Comparison of ENCODE assay signal across 16 cellular contexts in genomic region chr10:124592736-124593430, GRCh38.
"Had no signal": no experiment of that assay in that cellular context is flagged by ENCODE, and none has a peak within 500 bp of the region (broad histone marks: within the 10 kb centered on the region; RNA-seq: fewer than 3 reads in every experiment).

No MANE protein-coding gene starts in this region.

- H3K27me3 Mint-ChIP-seq: activated CD4-positive, alpha-beta T cell treated with anti-CD3 and anti-CD28 coated beads, Interleukin-2, amount 10 ng/mL, durations not matched to agents 24 days and 14 days; activated CD8-positive, alpha-beta T cell treated with anti-CD3 and anti-CD28 coated beads for 36 hours; activated T-cell treated with anti-CD3 and anti-CD28 coated beads, Interleukin-2, amount 50 U/mL, for 24 hours; central memory CD8-positive, alpha-beta T cell had no signal

- H3K27ac Mint-ChIP-seq: activated CD4-positive, alpha-beta T cell treated with anti-CD3 and anti-CD28 coated beads, Interleukin-2, amount 10 ng/mL, durations not matched to agents 24 days and 14 days; activated CD8-positive, alpha-beta T cell treated with anti-CD3 and anti-CD28 coated beads for 36 hours; activated T-cell treated with anti-CD3 and anti-CD28 coated beads, Interleukin-2, amount 50 U/mL, for 24 hours; activated T-helper 2 cell treated with anti-CD3 and anti-CD28 coated beads, Interferon-gamma antibody, Interleukin-2, Interleukin-4, amounts not matched to agents 10 μg/mL and 5 μg/mL and 100 μg/mL, durations not matched to agents 14 hours and 24 hours and 36 hours had no signal

- H3K36me3 ChIP-seq: brain microvascular endothelial cell, lower lobe of right lung, tibial artery had no signal

- H3K4me3 ChIP-seq: coronary artery, lower lobe of right lung, tibial artery had no signal

- H3K27me3 ChIP-seq: tibial artery had no signal

- H3K27ac ChIP-seq: brain microvascular endothelial cell, coronary artery, lower lobe of right lung, tibial artery had no signal

- H3K9me3 ChIP-seq: lower lobe of right lung, tibial artery had no signal

- H3K9me3 Mint-ChIP-seq: activated CD4-positive, alpha-beta T cell treated with anti-CD3 and anti-CD28 coated beads, Interleukin-2, amount 10 ng/mL, durations not matched to agents 24 days and 14 days; activated T-cell treated with anti-CD3 and anti-CD28 coated beads, Interleukin-2, amount 50 U/mL, for 24 hours; activated T-helper 2 cell treated with anti-CD3 and anti-CD28 coated beads, Interferon-gamma antibody, Interleukin-2, Interleukin-4, amounts not matched to agents 10 μg/mL and 5 μg/mL and 100 μg/mL, durations not matched to agents 14 hours and 24 hours and 36 hours; central memory CD8-positive, alpha-beta T cell had no signal

- ATAC-seq: activated CD8-positive, alpha-beta T cell treated with anti-CD3 and anti-CD28 coated beads for 36 hours; lower lobe of right lung; SK-N-SH treated with all-trans-retinoic acid at 6 μM for 48 hours; stimulated activated naive CD8-positive, alpha-beta T cell treated with anti-CD3 and anti-CD28 coated beads, Interleukin-15, Interleukin-2, amounts not matched to agents 100 U/mL and 50 U/mL, for 24 hours had no signal

- H3K4me1 Mint-ChIP-seq: activated CD4-positive, alpha-beta T cell treated with anti-CD3 and anti-CD28 coated beads, Interleukin-2, amount 10 ng/mL, durations not matched to agents 24 days and 14 days had no signal

- H3K4me3 Mint-ChIP-seq: activated CD4-positive, alpha-beta T cell treated with anti-CD3 and anti-CD28 coated beads, Interleukin-2, amount 10 ng/mL, durations not matched to agents 24 days and 14 days; activated CD8-positive, alpha-beta T cell treated with anti-CD3 and anti-CD28 coated beads for 36 hours; activated T-cell treated with anti-CD3 and anti-CD28 coated beads, Interleukin-2, amount 50 U/mL, for 24 hours; central memory CD8-positive, alpha-beta T cell; neural crest cell had no signal

- DNase-seq: activated CD4-positive, alpha-beta T cell treated with anti-CD3 and anti-CD28 coated beads, Interleukin-2, amount 10 ng/mL, durations not matched to agents 24 days and 14 days; activated CD4-positive, CD25-positive, alpha-beta regulatory T cell; activated CD8-positive, alpha-beta T cell treated with anti-CD3 and anti-CD28 coated beads for 36 hours; activated naive CD4-positive, alpha-beta T cell treated with Interleukin-2 at 50 U/mL for 16 hours; activated T-cell treated with anti-CD3 and anti-CD28 coated beads, Interleukin-2, amount 50 U/mL, for 24 hours; brain microvascular endothelial cell; lower lobe of right lung; stimulated activated naive CD8-positive, alpha-beta T cell treated with anti-CD3 and anti-CD28 coated beads, Interleukin-15, Interleukin-2, amounts not matched to agents 100 U/mL and 50 U/mL, for 24 hours; T-helper 1 cell; T-helper 9 cell; tibial artery had no signal
